Comparison of ENCODE assay signal across 24 cellular contexts in genomic region chr16:72228014-72228413, GRCh38. TPM values are rescaled to one million over a fixed set of nuclear protein-coding genes. Genes with fewer than 3 reads are reported as not detected.
DNase-seq lines count a peak whose midpoint lies in the region; ATAC-seq, FAIRE-seq and TF ChIP-seq lines count a peak whose summit lies in the region.
"Had no signal": no experiment of that assay in that cellular context is flagged by ENCODE, and none has a peak within 500 bp of the region (broad histone marks: within the 10 kb centered on the region; RNA-seq: fewer than 3 reads in every experiment).

No MANE protein-coding gene starts in this region.

- no peaks in the 10 kb centered on the region for H3K23me2 ChIP-seq in H1 (ENCODE audit: low read depth, low read length)

- H2BK15ac ChIP-seq in H1 (ENCODE audit: low read length) (no peak overlapping the region), mesendoderm (replicated peaks; ENCODE audit: low read depth) (no peak overlapping the region)

- H4K5ac ChIP-seq in H1 (ENCODE audit: insufficient read length, low read depth, low read length): no peak overlapping the region
- no peak overlapping the region for H4K5ac ChIP-seq in mesendoderm (ENCODE audit: low read length)

- DNase-seq in GM23338 (ENCODE audit: low spot score) (peak; percentile 60), NT2/D1 (ENCODE audit: low read depth, low spot score) (peak; percentile 16), H1 (ENCODE audit: low read depth in 1 of 2, low spot score in 2 of 2) (no peak), mesendoderm (peak; percentile 17), KBM-7 (no peak), NCI-H2107 treated with DMSO at 0.1 percent for 48 hours (lab: John Stamatoyannopoulos, UW; ENCODE audit: unreplicated experiment) (no peak), SK-N-SH (no peak)
- DNase-seq: AML-193; Caco-2; Calu3; CD4-positive, alpha-beta T cell; CD8-positive, alpha-beta T cell; DMS79 treated with DMSO at 0.1 percent for 48 hours; GF-D8 had no signal

- H4K8ac ChIP-seq in H1 (ENCODE audit: extremely low read depth, insufficient read depth, low read length): no peak overlapping the region
- no peak overlapping the region for H4K8ac ChIP-seq in mesendoderm (ENCODE audit: low read depth, low read length)

- CTCF ChIA-PET in H1 (lab: Charles Lee; ENCODE audit: partially characterized antibody) (interaction anchor here (0.8 to 1.4 kb wide), 2 partner anchors 103 to 191 kb away, joined by 3 read pairs; no protein-coding TSS in a partner anchor), SK-N-SH (lab: Yijun Ruan, JAX) (interaction anchor here (0.7 kb wide), 1 partner anchor 33 kb away, joined by 3 read pairs; no protein-coding TSS in a partner anchor)

- H2BK5ac ChIP-seq in H1 (ENCODE audit: low read depth, low read length) (no peak overlapping the region), mesendoderm (ENCODE audit: low read length) (no peak overlapping the region)

- no peaks in the 10 kb centered on the region for H3K4me1 ChIP-seq in GM23338 (ENCODE audit: insufficient read depth)
- no peaks in the 10 kb centered on the region for H3K4me1 ChIP-seq in NT2/D1 (ENCODE audit: insufficient read depth, insufficient read length)
- no peaks in the 10 kb centered on the region for H3K4me1 ChIP-seq in H1 (replicated peaks in 1 of 4; ENCODE audit: control insufficient read depth in 3 of 4, insufficient read depth in 4 of 4, low read length in 3 of 4)
- H3K4me1 ChIP-seq in mesendoderm (ENCODE audit: control insufficient read depth, low read depth, low read length): no peaks in the 10 kb centered on the region
- H3K4me1 ChIP-seq in SK-N-SH (ENCODE audit: control insufficient read depth in 1 of 2, insufficient read depth in 2 of 2, low read depth in 1 of 2, low read length in 1 of 2): no peaks in the 10 kb centered on the region
- H3K4me1 ChIP-seq: A549 had no signal

- peaks cover 5% of the 10 kb centered on the region; the same call in 1 of the 3 replicates for H3K4me1 Mint-ChIP-seq in GM23338
- H3K4me1 Mint-ChIP-seq: B cell had no signal

- H4K91ac ChIP-seq in H1 (replicated peaks; ENCODE audit: insufficient read length, low read length): no peak overlapping the region

- H3K9me2 ChIP-seq in GM23338 (ENCODE audit: insufficient read depth): no peaks in the 10 kb centered on the region; the same call in 1 of the 2 replicates
- H3K9me2 ChIP-seq in SK-N-SH: no peaks in the 10 kb centered on the region

- TF ChIP-seq POLR2A in H1 (IDR thresholded peaks at IDR 0.05; ENCODE audit: control extremely low read depth in 1 of 2, low read depth in 2 of 2, low read length in 2 of 2): no peak

- no peaks in the 10 kb centered on the region for H3K9me3 Mint-ChIP-seq in GM23338
- H3K9me3 Mint-ChIP-seq: CD4-positive, alpha-beta T cell; CD8-positive, alpha-beta T cell had no signal

- no peak overlapping the region for H3K4ac ChIP-seq in H1 (replicated peaks; ENCODE audit: insufficient read length, low read depth, low read length)
- H3K4ac ChIP-seq in mesendoderm (ENCODE audit: low read depth, low read length): no peak overlapping the region

- no peak overlapping the region; the same call in 1 of the 2 replicates for H2BK12ac ChIP-seq in H1 (ENCODE audit: low read depth, low read length)

- H3F3A ChIP-seq in GM23338 (replicated peaks; ENCODE audit: low read depth) (no peaks in the 10 kb centered on the region), SK-N-SH (replicated peaks; ENCODE audit: insufficient read depth) (no peaks in the 10 kb centered on the region)

- TF ChIP-seq RAD21 in H1 (IDR thresholded peaks at IDR 0.05 in 1 of 2, conservative IDR thresholded peaks at IDR 0.05 in 1 of 2; ENCODE audit: low read depth in 2 of 2, low read length in 2 of 2) (no peak), SK-N-SH (IDR thresholded peaks at IDR 0.05; ENCODE audit: low read length) (no peak)

- H3K27me3 Mint-ChIP-seq in GM23338 (ENCODE audit: insufficient read depth, low read depth, poor library complexity): no peaks in the 10 kb centered on the region
- H3K27me3 Mint-ChIP-seq: B cell; CD4-positive, alpha-beta T cell had no signal

- H3K18ac ChIP-seq in H1 (ENCODE audit: extremely low read depth, low read length) (no peak overlapping the region), mesendoderm (ENCODE audit: low read length) (no peak overlapping the region)

- H3K79me1 ChIP-seq in H1 (ENCODE audit: low read depth, low read length) (no peaks in the 10 kb centered on the region), mesendoderm (ENCODE audit: low read length) (no peaks in the 10 kb centered on the region)

- no peak overlapping the region for H3K4me3 Mint-ChIP-seq in GM23338
- H3K4me3 Mint-ChIP-seq: B cell; CD4-positive, alpha-beta T cell; CD8-positive, alpha-beta T cell had no signal

- peak; percentile 50; the same call in 2 of the 3 replicates for ATAC-seq in GM23338
- no peak for ATAC-seq in HG03432 (IDR thresholded peaks at IDR 0.05; ENCODE audit: unreplicated experiment)
- ATAC-seq: A549; CD8-positive, alpha-beta T cell had no signal

- TF ChIP-seq EP300 in H1 (IDR thresholded peaks at IDR 0.05; ENCODE audit: borderline replicate concordance in 1 of 2, low read depth in 2 of 2, low read length in 2 of 2) (no peak), SK-N-SH (IDR thresholded peaks at IDR 0.05; ENCODE audit: borderline replicate concordance in 1 of 2, low read depth in 1 of 2, low read length in 1 of 2) (no peak)

- H3K4me2 ChIP-seq in GM23338 (no peak overlapping the region), H1 (ENCODE audit: insufficient read depth in 1 of 2, low read depth in 2 of 2, low read length in 2 of 2) (no peak overlapping the region), mesendoderm (ENCODE audit: low read length) (no peak overlapping the region), SK-N-SH (no peak overlapping the region)
- H3K4me2 ChIP-seq: A549; BLaER1 treated with 17β-estradiol and CSF1 and Interleukin-3, amounts not matched to agents 10 nM and 100 nM had no signal

- H3K27ac ChIP-seq in GM23338 (ENCODE audit: low read depth) (no peak overlapping the region), H1 (ENCODE audit: low read depth, low read length) (no peak overlapping the region), mesendoderm (ENCODE audit: low read depth, low read length) (no peak overlapping the region), SK-N-SH (ENCODE audit: low read depth in 2 of 2, low read length in 1 of 2) (no peak overlapping the region)
- H3K27ac ChIP-seq: 22Rv1; A549; BLaER1 treated with 17β-estradiol and CSF1 and Interleukin-3, amounts not matched to agents 10 nM and 100 nM; C4-2B had no signal

- H3K9me3 ChIP-seq in NT2/D1 (ENCODE audit: insufficient read depth, low read length) (no peaks in the 10 kb centered on the region), H1 (ENCODE audit: insufficient read depth in 2 of 2, low read depth in 1 of 2, low read length in 1 of 2) (no peaks in the 10 kb centered on the region), SK-N-SH (no peaks in the 10 kb centered on the region)
- H3K9me3 ChIP-seq: A549; BLaER1 treated with 17β-estradiol and CSF1 and Interleukin-3, amounts not matched to agents 10 nM and 100 nM; Caco-2 had no signal

- no peaks in the 10 kb centered on the region for H3K27me3 ChIP-seq in GM23338 (ENCODE audit: insufficient read depth)
- no peaks in the 10 kb centered on the region for H3K27me3 ChIP-seq in NT2/D1 (ENCODE audit: insufficient read depth, insufficient read length)
- no peaks in the 10 kb centered on the region for H3K27me3 ChIP-seq in H1 (replicated peaks in 1 of 4; ENCODE audit: control insufficient read depth in 3 of 4, extremely low read depth in 1 of 4, insufficient read depth in 3 of 4, low read length in 3 of 4)
- H3K27me3 ChIP-seq in mesendoderm (ENCODE audit: insufficient read depth, low read length, poor library complexity): no peaks in the 10 kb centered on the region
- H3K27me3 ChIP-seq in SK-N-SH (ENCODE audit: insufficient read depth): no peaks in the 10 kb centered on the region
- H3K27me3 ChIP-seq: BLaER1 treated with 17β-estradiol and CSF1 and Interleukin-3, amounts not matched to agents 10 nM and 100 nM had no signal

- H3K36me3 ChIP-seq in GM23338 (ENCODE audit: insufficient read depth) (no peaks in the 10 kb centered on the region), NT2/D1 (ENCODE audit: insufficient read depth, insufficient read length, low read length) (no peaks in the 10 kb centered on the region), H1 (ENCODE audit: control insufficient read depth in 2 of 4, insufficient read depth in 4 of 4, low read length in 3 of 4) (no peaks in the 10 kb centered on the region), mesendoderm (ENCODE audit: control insufficient read depth, insufficient read depth, low read length) (no peaks in the 10 kb centered on the region), SK-N-SH (replicated peaks in 1 of 2; ENCODE audit: control insufficient read depth in 1 of 2, insufficient read depth in 2 of 2, low read length in 1 of 2) (no peaks in the 10 kb centered on the region)
- H3K36me3 ChIP-seq: BLaER1 treated with 17β-estradiol and CSF1 and Interleukin-3, amounts not matched to agents 10 nM and 100 nM had no signal

- H2AFZ ChIP-seq in GM23338: no peak overlapping the region
- H2AFZ ChIP-seq in H1 (ENCODE audit: low read length): no peak overlapping the region
- no peak overlapping the region for H2AFZ ChIP-seq in SK-N-SH (ENCODE audit: low read depth)

- no peak for FAIRE-seq in H1 (lab: Jason Lieb, UNC)
- FAIRE-seq: A549, D721Med, G401.6, GM12891, GM19239 had no signal

- WGBS in H1 (ENCODE audit: extremely low coverage in 1 of 2, insufficient coverage in 1 of 2, insufficient read length in 1 of 2, insufficient replicate concordance in 2 of 2, low coverage in 1 of 2, low lambda C conversion rate in 2 of 2, missing lambda C conversion rate in 1 of 2), 2 experiments: 91% methylated on average over 8 of the region's 8 CpGs; no CpG with 5 or more reads in 1 of the 2 experiments
- WGBS in mesendoderm (ENCODE audit: extremely low coverage, insufficient coverage, low lambda C conversion rate): no CpG with 5 or more reads among the region's 8 CpGs
- 76% methylated on average over 8 of the region's 8 CpGs for WGBS in SK-N-SH (ENCODE audit: low lambda C conversion rate)

- H3K4me3 ChIP-seq in GM23338: no peak overlapping the region
- no peak overlapping the region for H3K4me3 ChIP-seq in NT2/D1 (ENCODE audit: insufficient read length, low read depth)
- H3K4me3 ChIP-seq in H1 (ENCODE audit: extremely low read depth in 1 of 4, insufficient read depth in 2 of 4, low read depth in 3 of 4, low read length in 4 of 4): no peak overlapping the region
- no peak overlapping the region for H3K4me3 ChIP-seq in mesendoderm (ENCODE audit: low read length)
- no peak overlapping the region for H3K4me3 ChIP-seq in SK-N-SH (ENCODE audit: low read depth in 2 of 2, low read length in 1 of 2)
- H3K4me3 ChIP-seq: A549; BLaER1 treated with 17β-estradiol and CSF1 and Interleukin-3, amounts not matched to agents 10 nM and 100 nM had no signal

- no peak overlapping the region for H3K27ac Mint-ChIP-seq in GM23338
- H3K27ac Mint-ChIP-seq: B cell; CD4-positive, alpha-beta T cell; CD8-positive, alpha-beta T cell had no signal

- H3K79me2 ChIP-seq in GM23338 (replicated peaks; ENCODE audit: insufficient read depth) (no peaks in the 10 kb centered on the region), H1 (ENCODE audit: control insufficient read depth in 1 of 2, insufficient read depth in 2 of 2, low read length in 2 of 2) (no peaks in the 10 kb centered on the region), mesendoderm (ENCODE audit: control insufficient read depth, insufficient read depth, low read length) (no peaks in the 10 kb centered on the region), SK-N-SH (ENCODE audit: insufficient read depth) (no peaks in the 10 kb centered on the region)

- H3K9ac ChIP-seq in NT2/D1 (ENCODE audit: insufficient read length, low read depth): no peak overlapping the region
- no peak overlapping the region for H3K9ac ChIP-seq in H1 (replicated peaks in 1 of 4; ENCODE audit: extremely low read depth in 1 of 4, low read depth in 3 of 4, low read length in 3 of 4)
- H3K9ac ChIP-seq in mesendoderm (ENCODE audit: low read length): no peak overlapping the region
- no peak overlapping the region for H3K9ac ChIP-seq in SK-N-SH
- H3K9ac ChIP-seq: BLaER1 treated with 17β-estradiol and CSF1 and Interleukin-3, amounts not matched to agents 10 nM and 100 nM had no signal

- H2AK5ac ChIP-seq in H1 (ENCODE audit: low read depth, low read length) (0 out of 2 replicates have a peak overlapping the region, but pooled peaks have one; percentile 48), mesendoderm (ENCODE audit: low read length) (no peak overlapping the region)

- POLR2A ChIA-PET in H1 (lab: Charles Lee; ENCODE audit: partially characterized antibody): no interaction called here
- POLR2A ChIA-PET in SK-N-SH (lab: Yijun Ruan, JAX): no interaction called here

- TF ChIP-seq CTCF in GM23338 (conservative IDR thresholded peaks at IDR 0.05; ENCODE audit: low read depth in 2 of 2) (no peak), H1 (IDR thresholded peaks at IDR 0.05; ENCODE audit: control extremely low read depth in 1 of 3, insufficient read depth in 1 of 3, low read depth in 1 of 3, low read length in 3 of 3) (no peak), SK-N-SH (IDR thresholded peaks at IDR 0.05) (no peak)

- no peaks in the 10 kb centered on the region for H3K36me3 Mint-ChIP-seq in GM23338 (ENCODE audit: low read depth)
- H3K36me3 Mint-ChIP-seq: CD8-positive, alpha-beta T cell had no signal

- H2BK120ac ChIP-seq in H1 (replicated peaks; ENCODE audit: low read depth, low read length) (no peak overlapping the region), mesendoderm (ENCODE audit: low read depth, low read length) (no peak overlapping the region)

- no peak overlapping the region for H3K56ac ChIP-seq in H1 (replicated peaks; ENCODE audit: insufficient read length, low read depth, low read length)
- H3K56ac ChIP-seq in mesendoderm (ENCODE audit: low read length): no peak overlapping the region

- H2BK20ac ChIP-seq in H1 (ENCODE audit: low read length): no peak overlapping the region

- no peaks in the 10 kb centered on the region for H4K20me1 ChIP-seq in GM23338 (replicated peaks; ENCODE audit: insufficient read depth)
- no peaks in the 10 kb centered on the region for H4K20me1 ChIP-seq in H1 (replicated peaks in 1 of 2; ENCODE audit: control insufficient read depth in 1 of 2, insufficient read depth in 2 of 2, low read length in 2 of 2)
- no peaks in the 10 kb centered on the region for H4K20me1 ChIP-seq in SK-N-SH (ENCODE audit: insufficient read depth)
- H4K20me1 ChIP-seq: BLaER1 treated with 17β-estradiol and CSF1 and Interleukin-3, amounts not matched to agents 10 nM and 100 nM had no signal

- no peak overlapping the region for H3K14ac ChIP-seq in H1 (ENCODE audit: insufficient read length)

- in situ Hi-C loops in KBM-7 (cut with MboI; ENCODE audit: low pct_unique_long_range_greater_than_20kb, low sequenced_read_pairs): no loop called here

- H3K23ac ChIP-seq in H1 (ENCODE audit: insufficient read length): no peak overlapping the region
- no peak overlapping the region for H3K23ac ChIP-seq in mesendoderm (ENCODE audit: low read length)

RNA-seq across cellular contexts. Expression of gene PMFBP1, which starts 56.1 kb away (rescaled TPM):
- 1.3 and 2.6 TPM in 2 replicates for total RNA-seq in GM23338 (2014; rRNA removed; shearing (Covaris generic))
- polyA plus RNA-seq in GM23338 (2016; fragmentation: Nextera tagmentation; extraction: Ambion mirVana) (1.5 and 3.3 TPM in 2 replicates), H1 (2011; rRNA removed) (0.32 and 0.86 TPM in 2 replicates), SK-N-SH (2012; rRNA removed) (0.16 and 0.21 TPM in 2 replicates)
- 1.2 and 1.6 TPM in 2 replicates for total RNA-seq in H1 (2021; fragmentation: NEBNext Ultra II Directional; extraction: Animal tissue kit (Norgen Biotek cat#: 25700))
- 0.47 TPM for polyA plus RNA-seq in H1 (2011; cell fraction: cytosol; rRNA removed)
- polyA plus RNA-seq in H1 (2011; cell fraction: nucleus; rRNA removed): 2.5 TPM
- polyA plus RNA-seq in H1 (2012, experiment 1 of 2): 1.7 to 2.6 TPM (median 2.2 TPM) in 4 replicates
- polyA plus RNA-seq in H1 (2012, experiment 2 of 2): 0.17 TPM
- polyA plus RNA-seq in H1 (2013, experiment 1 of 2): 0.57 TPM
- 0.46 TPM for polyA plus RNA-seq in H1 (2013, experiment 2 of 2)
- 1.7 and 2.5 TPM in 2 replicates for polyA minus RNA-seq in H1 (2011; rRNA and poly(A)+ RNA removed)
- polyA minus RNA-seq in H1 (2011; cell fraction: cytosol; rRNA and poly(A)+ RNA removed): 0.59 TPM
- 5.3 TPM for polyA minus RNA-seq in H1 (2011; cell fraction: nucleus; rRNA and poly(A)+ RNA removed)
- 0.51 TPM for polyA plus RNA-seq in mesendoderm (2013, experiment 1 of 2)
- 0.52 TPM for polyA plus RNA-seq in mesendoderm (2013, experiment 2 of 2)
- polyA plus RNA-seq in SK-N-SH (2012; cell fraction: cytosol; rRNA removed): 0.05 and 0.10 TPM in 2 replicates
- 0.68 and 0.79 TPM in 2 replicates for polyA plus RNA-seq in SK-N-SH (2012; cell fraction: nucleus; rRNA removed)

Comparison
In these comparisons a context has a peak if more than half of its experiments do, and no peak if none do; other contexts are left out.
1. DNase-seq: peak in GM23338 (single experiment), NT2/D1 (single experiment) and mesendoderm (single experiment); none in H1 (0 of 2), KBM-7 (single experiment), NCI-H2107 treated with DMSO at 0.1 percent for 48 hours (single experiment) and SK-N-SH (single experiment).